ENCODE assay signal across 10 cellular contexts in genomic region chr19:18507727-18508440, GRCh38. TPM values are rescaled to one million over a fixed set of nuclear protein-coding genes. Genes with fewer than 3 reads are reported as not detected.
DNase-seq lines count a peak whose midpoint lies in the region; ATAC-seq lines count a peak whose summit lies in the region.
"Had no signal": no experiment of that assay in that cellular context is flagged by ENCODE, and none has a peak within 500 bp of the region (broad histone marks: within the 10 kb centered on the region; RNA-seq: fewer than 3 reads in every experiment).

No MANE protein-coding gene starts in this region.

- DNase-seq in HuH-7.5 (ENCODE audit: low spot score) (peak; percentile 67), left ventricle myocardium superior (peak; percentile 60), GDM1 (lab: John Stamatoyannopoulos, UW) (no peak), ecto neural progenitor cell (ENCODE audit: low spot score) (no peak)
- DNase-seq in activated naive CD8-positive, alpha-beta T cell treated with anti-CD3 and anti-CD28 coated beads for 36 hours = no peak
- DNase-seq: RPMI8226 had no signal

- intact Hi-C loops in left ventricle myocardium superior (cut with micrococcal nuclease) = no loop called here

- peak overlapping the region; percentile 72 for H3K27ac Mint-ChIP-seq in activated naive CD8-positive, alpha-beta T cell treated with anti-CD3 and anti-CD28 coated beads for 36 hours

- H3K4me3 ChIP-seq in skin epidermis = no peak overlapping the region
- H3K4me3 ChIP-seq: HAP-1 had no signal

- no peaks in the 10 kb centered on the region for H3K9me3 Mint-ChIP-seq in activated naive CD8-positive, alpha-beta T cell treated with anti-CD3 and anti-CD28 coated beads for 36 hours

- H3K27ac ChIP-seq in skin epidermis = peak overlapping the region in 14 of 21 experiments; percentile 1 to 78 (median 33)

- no peaks in the 10 kb centered on the region for H3K27me3 Mint-ChIP-seq in activated naive CD8-positive, alpha-beta T cell treated with anti-CD3 and anti-CD28 coated beads for 36 hours

- peaks cover 55% of the 10 kb centered on the region for H3K4me1 Mint-ChIP-seq in activated naive CD8-positive, alpha-beta T cell treated with anti-CD3 and anti-CD28 coated beads for 36 hours

- peak; percentile 39 for ATAC-seq in left ventricle myocardium superior
- no peak for ATAC-seq in HG02798 (IDR thresholded peaks at IDR 0.05; ENCODE audit: poor library complexity, unreplicated experiment)
- ATAC-seq in HG03521 (IDR thresholded peaks at IDR 0.05; ENCODE audit: unreplicated experiment) = no peak

- no peak overlapping the region for H3K4me3 Mint-ChIP-seq in activated naive CD8-positive, alpha-beta T cell treated with anti-CD3 and anti-CD28 coated beads for 36 hours

- no peaks in the 10 kb centered on the region for H3K36me3 Mint-ChIP-seq in activated naive CD8-positive, alpha-beta T cell treated with anti-CD3 and anti-CD28 coated beads for 36 hours

RNA-seq across cellular contexts. Expression of gene ELL, which starts 14.0 kb away (rescaled TPM):
- total RNA-seq in activated naive CD8-positive, alpha-beta T cell treated with anti-CD3 and anti-CD28 coated beads for 36 hours = 10 to 100 TPM; 20.0 to 21.0 TPM
- 9.3 TPM for total RNA-seq in left ventricle myocardium superior

RNA-seq across cellular contexts. Expression of gene FKBP8, which starts 35.5 kb away (rescaled TPM):
- 100 to 1,000 TPM; 168 to 170 TPM for total RNA-seq in activated naive CD8-positive, alpha-beta T cell treated with anti-CD3 and anti-CD28 coated beads for 36 hours
- 181 TPM for total RNA-seq in left ventricle myocardium superior

RNA-seq across cellular contexts. Expression of gene KXD1, which starts 49.8 kb away (rescaled TPM):
- 100 to 1,000 TPM; 116 to 124 TPM for total RNA-seq in activated naive CD8-positive, alpha-beta T cell treated with anti-CD3 and anti-CD28 coated beads for 36 hours
- total RNA-seq in left ventricle myocardium superior = 43.9 TPM

Comparison
In these comparisons a context has a peak if more than half of its experiments do, and no peak if none do; other contexts are left out.
1. DNase-seq: peak in HuH-7.5 (single experiment) and left ventricle myocardium superior (single experiment); none in activated naive CD8-positive, alpha-beta T cell treated with anti-CD3 and anti-CD28 coated beads for 36 hours (single experiment), GDM1 (single experiment) and ecto neural progenitor cell (single experiment).